In the genomic region with DNA sequence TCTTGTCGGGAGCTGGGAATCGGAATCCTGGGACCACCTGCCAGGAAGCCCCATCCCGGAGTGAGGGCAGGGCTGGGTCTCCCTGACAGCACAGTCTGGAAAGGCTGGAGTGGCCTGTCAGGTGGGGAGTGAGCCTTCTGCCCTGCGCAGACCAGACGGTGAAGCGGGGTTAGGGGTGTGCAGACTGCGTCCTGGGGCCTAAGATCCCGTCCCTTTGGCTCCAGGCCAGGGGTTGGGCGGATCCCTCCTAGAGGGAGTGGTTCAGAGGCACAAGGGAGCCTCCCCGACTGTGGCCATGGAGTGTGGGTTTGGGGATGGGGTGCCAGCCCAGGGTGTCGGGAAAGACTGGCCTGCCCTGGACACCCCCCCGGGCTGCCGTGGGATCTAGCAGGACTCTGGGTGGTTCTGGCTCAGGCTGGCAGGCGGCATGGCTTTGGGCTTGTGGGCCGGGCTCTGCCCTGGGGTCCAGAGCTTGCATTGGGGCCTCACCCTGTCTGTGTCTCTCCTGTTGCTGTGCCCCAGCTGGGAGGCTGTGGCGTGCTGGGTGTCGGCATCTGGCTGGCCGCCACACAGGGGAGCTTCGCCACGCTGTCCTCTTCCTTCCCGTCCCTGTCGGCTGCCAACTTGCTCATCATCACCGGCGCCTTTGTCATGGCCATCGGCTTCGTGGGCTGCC, we compare ENCODE assay signal across 15 cellular contexts. TPM values are rescaled to one million over a fixed set of nuclear protein-coding genes. Genes with fewer than 3 reads are reported as not detected.
A peak's percentile ranks its signal among the peaks of the same experiment; 100 is the strongest.
DNase-seq lines count a peak whose midpoint lies in the region; ATAC-seq, FAIRE-seq and TF ChIP-seq lines count a peak whose summit lies in the region.
"Had no signal": no experiment of that assay in that cellular context is flagged by ENCODE, and none has a peak within 500 bp of the region (broad histone marks: within the 10 kb centered on the region; RNA-seq: fewer than 3 reads in every experiment).

No MANE protein-coding gene starts in this region.

- H3K4me3 ChIP-seq in HUES48 (ENCODE audit: low read depth, low read length) (no peak overlapping the region), K562 (no peak overlapping the region), mesenchymal stem cell (ENCODE audit: insufficient read depth in 1 of 2, low read depth in 1 of 2, low read length in 2 of 2) (no peak overlapping the region)
- H3K4me3 ChIP-seq: lung had no signal

- H3K9ac ChIP-seq in HUES48 (ENCODE audit: low read depth, low read length), result no peak overlapping the region
- H3K9ac ChIP-seq in K562 (ENCODE audit: insufficient read depth in 1 of 2, low read depth in 2 of 2, low read length in 2 of 2), result peak overlapping the region in 1 of 2 experiments; percentile 33; a peak in 2 of 4 replicates
- H3K9ac ChIP-seq in mesenchymal stem cell (ENCODE audit: low read length), result peak overlapping the region; percentile 1

- peak overlapping the region; percentile 23 for H2AK5ac ChIP-seq in mesenchymal stem cell (ENCODE audit: low read length, severe bottlenecking)

- TF ChIP-seq CTCF in K562 (IDR thresholded peaks at IDR 0.05 in 2 of 3, conservative IDR thresholded peaks at IDR 0.05 in 1 of 3; ENCODE audit: insufficient read depth in 2 of 3, low read depth in 1 of 3, low read length in 3 of 3), result no peak

- no peaks in the 10 kb centered on the region for H3K79me2 ChIP-seq in K562 (ENCODE audit: control insufficient read depth, insufficient read depth, low read length)

- no peaks in the 10 kb centered on the region for H3K9me3 ChIP-seq in HUES48 (ENCODE audit: control insufficient read depth, insufficient read depth, low read length)
- H3K9me3 ChIP-seq in K562 (replicated peaks; ENCODE audit: control insufficient read depth, insufficient read depth, low read depth, low read length), result no peaks in the 10 kb centered on the region
- H3K9me3 ChIP-seq in mesenchymal stem cell (ENCODE audit: control insufficient read depth, low read length), result no peaks in the 10 kb centered on the region

- H3K36me3 ChIP-seq in HUES48 (ENCODE audit: control insufficient read depth, insufficient read depth, low read length) (peaks cover 10% of the 10 kb centered on the region), K562 (ENCODE audit: control insufficient read depth, insufficient read depth, low read length) (peaks cover 5% of the 10 kb centered on the region; the same call in 1 of the 3 replicates), mesenchymal stem cell (ENCODE audit: control insufficient read depth in 1 of 2, insufficient read depth in 2 of 2, low read depth in 1 of 2, low read length in 2 of 2) (peaks cover 37 to 68% of the 10 kb centered on the region in 2 experiments)

- no peak overlapping the region for H3K4ac ChIP-seq in mesenchymal stem cell (ENCODE audit: low read depth in 1 of 2, low read length in 2 of 2)

- H3K27me3 ChIP-seq in HUES48 (ENCODE audit: control insufficient read depth, insufficient read depth, low read length) (no peaks in the 10 kb centered on the region), K562 (ENCODE audit: control insufficient read depth in 2 of 2, insufficient read depth in 2 of 2, low read length in 2 of 2) (no peaks in the 10 kb centered on the region), mesenchymal stem cell (ENCODE audit: control insufficient read depth in 1 of 2, insufficient read depth in 1 of 2, low read length in 2 of 2) (no peaks in the 10 kb centered on the region)

- no peak for TF ChIP-seq RAD21 in K562 (CRISPR knock-in tag; conservative IDR thresholded peaks at IDR 0.05 in 1 of 2, IDR thresholded peaks at IDR 0.05 in 1 of 2)

- no peak for TF ChIP-seq EP300 in K562 (IDR thresholded peaks at IDR 0.05; ENCODE audit: low read length)

- H4K8ac ChIP-seq in mesenchymal stem cell (ENCODE audit: low read length), result peak overlapping the region; percentile 19

- WGBS in K562 (ENCODE audit: insufficient coverage, low coverage, missing lambda C conversion rate), result 38% methylated on average over 23 of the region's 26 CpGs
- 87% methylated on average over 26 of the region's 26 CpGs for WGBS in mesenchymal stem cell

- DNase-seq in AG20443 (ENCODE audit: low spot score) (peak; percentile 30), K562 (ENCODE audit: extremely low read depth in 1 of 4, low spot score in 3 of 4) (peak; percentile 84 to 88 (median 85)), mesenchymal stem cell (no peak), SW 1271 (lab: John Stamatoyannopoulos, UW) (no peak), NCI-H2081 (lab: John Stamatoyannopoulos, UW) (no peak)
- DNase-seq in effector CD8-positive, alpha-beta T cell (lab: John Stamatoyannopoulos, UW), result no peak
- no peak for DNase-seq in stimulated activated naive CD4-positive, alpha-beta T cell (lab: John Stamatoyannopoulos, UW)
- DNase-seq: activated CD4-positive, CD25-positive, alpha-beta regulatory T cell treated with anti-CD3 and anti-CD28 coated beads, Interleukin-2, amount 50 U/mL, for 72 hours; activated T-cell treated with anti-CD3 and anti-CD28 coated beads, Interleukin-2, amount 50 U/mL, for 1 hour; effector memory CD4-positive, alpha-beta T cell; NCI-H510A treated with DMSO at 0.1 percent for 48 hours; stimulated activated CD4-positive, alpha-beta T cell treated with anti-CD3 and anti-CD28 coated beads, Interleukin-4, amount 100 ng/mL, for 24 hours; stimulated activated naive CD8-positive, alpha-beta T cell treated with anti-CD3 and anti-CD28 coated beads, Interleukin-15, amount 100 ng/mL, for 72 hours had no signal

- H2BK12ac ChIP-seq in mesenchymal stem cell (ENCODE audit: low read length in 2 of 2), result no peak overlapping the region

- no peak overlapping the region for H3K14ac ChIP-seq in mesenchymal stem cell (ENCODE audit: low read length in 2 of 2)

- peaks cover 21% of the 10 kb centered on the region for H3K79me1 ChIP-seq in mesenchymal stem cell (replicated peaks; ENCODE audit: low read length, poor library complexity, severe bottlenecking)

- H3K9me1 ChIP-seq in K562 (ENCODE audit: control insufficient read depth, insufficient read depth, low read length), result peaks cover 5% of the 10 kb centered on the region

- BruUV-seq in K562 (replicated peaks; lab: Mats Ljungman, UMichigan), result no TSS peak

- no peak overlapping the region for H3K18ac ChIP-seq in mesenchymal stem cell (ENCODE audit: low read depth in 1 of 2, low read length in 2 of 2)

- POLR2A ChIA-PET in K562 (lab: Yijun Ruan, JAX), result interaction anchor here (0.7 to 1.1 kb wide), 2 partner anchors 14 to 20 kb away, joined by 4 to 6 read pairs; partner anchors contain the start of genes POLR2L and TSPAN4

- H2BK5ac ChIP-seq in mesenchymal stem cell (ENCODE audit: low read depth, low read length, poor library complexity, severe bottlenecking), result no peak overlapping the region

- H2BK15ac ChIP-seq in mesenchymal stem cell (ENCODE audit: low read depth, poor library complexity, severe bottlenecking), result no peak overlapping the region

- peaks cover 20% of the 10 kb centered on the region for H4K20me1 ChIP-seq in K562 (replicated peaks; ENCODE audit: control insufficient read depth, insufficient read depth, low read length)

- in situ Hi-C loops in K562 (cut with MboI), result no loop called here

- TF ChIP-seq POLR2A in K562 (conservative IDR thresholded peaks at IDR 0.05), result no peak

- peak overlapping the region; percentile 27 for H3K4me2 ChIP-seq in K562 (ENCODE audit: insufficient read depth, low read length)
- no peak overlapping the region for H3K4me2 ChIP-seq in mesenchymal stem cell (ENCODE audit: low read length, poor library complexity, severe bottlenecking)

- H3K27ac ChIP-seq in HUES48 (ENCODE audit: low read depth, low read length) (peak overlapping the region; percentile 86), K562 (ENCODE audit: extremely low read depth, low read depth, low read length) (no peak overlapping the region), mesenchymal stem cell (ENCODE audit: low read length, poor library complexity, severe bottlenecking) (no peak overlapping the region)

- no peak overlapping the region for H4K91ac ChIP-seq in mesenchymal stem cell (ENCODE audit: low read length)

- CTCF ChIA-PET in K562 (lab: Yijun Ruan, JAX; ENCODE audit: low intra/inter-chr PET ratio), result no interaction called here

- H3K23ac ChIP-seq in mesenchymal stem cell (ENCODE audit: low read length in 2 of 2), result no peak overlapping the region

- ATAC-seq in K562, result peak; percentile 87

- intact Hi-C loops in K562 (cut with micrococcal nuclease), result no loop called here

- peak; percentile 90 for FAIRE-seq in K562 (lab: Jason Lieb, UNC)

- no peak overlapping the region for H2BK120ac ChIP-seq in mesenchymal stem cell (ENCODE audit: low read depth, low read length)

- H2AFZ ChIP-seq in K562 (ENCODE audit: low read depth, low read length), result no peak overlapping the region
- H2AFZ ChIP-seq in mesenchymal stem cell (ENCODE audit: low read depth, low read length), result no peak overlapping the region

- H3K4me1 ChIP-seq in HUES48 (ENCODE audit: control insufficient read depth, insufficient read depth, low read length) (peaks cover 20% of the 10 kb centered on the region), K562 (replicated peaks in 1 of 2; ENCODE audit: control insufficient read depth in 2 of 2, insufficient read depth in 2 of 2, low read length in 2 of 2) (peaks cover 14 to 95% of the 10 kb centered on the region in 2 experiments), mesenchymal stem cell (ENCODE audit: control insufficient read depth, insufficient read depth, low read depth, low read length) (peaks cover 68% of the 10 kb centered on the region)

RNA-seq across cellular contexts. Expression of gene TSPAN4, which starts 19.5 kb away (rescaled TPM):
- 19.4 and 74.3 TPM in 2 replicates for total RNA-seq in K562 (2011; cell fraction: chromatin; rRNA removed; ENCODE audit: low replicate concordance)
- total RNA-seq in K562 (2011; cell fraction: nucleolus; rRNA removed), result 78.6 and 92.9 TPM in 2 replicates
- total RNA-seq in K562 (2011; cell fraction: nucleoplasm; rRNA removed), result 32.7 and 41.1 TPM in 2 replicates
- 23.1 and 40.5 TPM in 2 replicates for total RNA-seq in K562 (2014; rRNA removed)
- total RNA-seq in K562 (2014; rRNA removed; fragmentation: Illumina TruSeq; extraction: Trizol), result 2.3 and 3.8 TPM in 2 replicates
- total RNA-seq in K562 (2015; rRNA removed; fragmentation: Illumina TruSeq; extraction: Trizol), result 15.7 and 16.7 TPM in 2 replicates
- total RNA-seq in K562 (2021), result 27.6 and 28.3 TPM in 2 replicates
- polyA plus RNA-seq in K562 (2011; rRNA removed), result 21.5 and 42.1 TPM in 2 replicates
- 46.2 and 103 TPM in 2 replicates for polyA plus RNA-seq in K562 (2011; cell fraction: cytosol; rRNA removed)
- 108 and 187 TPM in 2 replicates for polyA plus RNA-seq in K562 (2011; cell fraction: nucleus; rRNA removed)
- 26.1 and 35.7 TPM in 2 replicates for polyA plus RNA-seq in K562 (2012)
- 5.6 and 19.8 TPM in 2 replicates for polyA plus RNA-seq in K562 (2014; fragmentation: Illumina TruSeq; extraction: Trizol)
- 1 to 10 TPM in 1 of 2 experiments, under 1 TPM in 1; 0.07 to 2.4 TPM for polyA plus RNA-seq in K562 (2014; fragmentation: Nextera tagmentation; extraction: Ambion mirVana)
- polyA plus RNA-seq in K562 (2014; rRNA removed), result 31.0 and 33.0 TPM in 2 replicates
- 6.9 and 10.4 TPM in 2 replicates for polyA minus RNA-seq in K562 (2011; rRNA and poly(A)+ RNA removed)
- polyA minus RNA-seq in K562 (2011; cell fraction: cytosol; rRNA and poly(A)+ RNA removed), result 27.9 and 34.5 TPM in 2 replicates
- polyA minus RNA-seq in K562 (2011; cell fraction: nucleus; rRNA and poly(A)+ RNA removed), result 18.6 and 21.2 TPM in 2 replicates
- polyA plus RNA-seq in mesenchymal stem cell (2013, experiment 1 of 2), result 121 TPM
- 117 TPM for polyA plus RNA-seq in mesenchymal stem cell (2013, experiment 2 of 2)

RNA-seq across cellular contexts. Expression of gene POLR2L, which starts 19.8 kb away (rescaled TPM):
- total RNA-seq in K562 (2011; cell fraction: chromatin; rRNA removed; ENCODE audit: low replicate concordance), result 11.3 and 43.7 TPM in 2 replicates
- total RNA-seq in K562 (2011; cell fraction: nucleolus; rRNA removed), result 55.9 and 78.4 TPM in 2 replicates
- total RNA-seq in K562 (2011; cell fraction: nucleoplasm; rRNA removed), result 39.7 and 45.6 TPM in 2 replicates
- total RNA-seq in K562 (2014; rRNA removed) (688 and 1,043 TPM in 2 replicates), K562 (2014; rRNA removed; fragmentation: Illumina TruSeq; extraction: Trizol) (21.4 and 38.3 TPM in 2 replicates), K562 (2015; rRNA removed; fragmentation: Illumina TruSeq; extraction: Trizol) (170 and 171 TPM in 2 replicates), K562 (2021) (217 and 237 TPM in 2 replicates)
- polyA plus RNA-seq in K562 (2011; rRNA removed) (40.7 and 91.6 TPM in 2 replicates), K562 (2014; fragmentation: Illumina TruSeq; extraction: Trizol) (48.1 and 191 TPM in 2 replicates), K562 (2014; fragmentation: Nextera tagmentation; extraction: Ambion mirVana) (100 to 1,000 TPM in 1 of 2 experiments, 10 to 100 TPM in 1; 97.7 to 108 TPM), K562 (2014; rRNA removed) (350 and 635 TPM in 2 replicates)
- 76.1 and 201 TPM in 2 replicates for polyA plus RNA-seq in K562 (2011; cell fraction: cytosol; rRNA removed)
- 112 and 200 TPM in 2 replicates for polyA plus RNA-seq in K562 (2011; cell fraction: nucleus; rRNA removed)
- polyA plus RNA-seq in K562 (2012), result 226 and 569 TPM in 2 replicates
- 35.2 and 74.3 TPM in 2 replicates for polyA minus RNA-seq in K562 (2011; rRNA and poly(A)+ RNA removed)
- 127 and 132 TPM in 2 replicates for polyA minus RNA-seq in K562 (2011; cell fraction: cytosol; rRNA and poly(A)+ RNA removed)
- polyA minus RNA-seq in K562 (2011; cell fraction: nucleus; rRNA and poly(A)+ RNA removed), result 29.1 and 33.3 TPM in 2 replicates
- 439 TPM for polyA plus RNA-seq in mesenchymal stem cell (2013, experiment 1 of 2)
- polyA plus RNA-seq in mesenchymal stem cell (2013, experiment 2 of 2), result 458 TPM

RNA-seq across cellular contexts. Expression of gene CD151, which starts 29.4 kb away (rescaled TPM):
- 104 and 449 TPM in 2 replicates for total RNA-seq in K562 (2011; cell fraction: chromatin; rRNA removed; ENCODE audit: low replicate concordance)
- total RNA-seq in K562 (2011; cell fraction: nucleolus; rRNA removed), result 583 and 614 TPM in 2 replicates
- 235 and 299 TPM in 2 replicates for total RNA-seq in K562 (2011; cell fraction: nucleoplasm; rRNA removed)
- 141 and 185 TPM in 2 replicates for total RNA-seq in K562 (2014; rRNA removed)
- 40.0 and 65.9 TPM in 2 replicates for total RNA-seq in K562 (2014; rRNA removed; fragmentation: Illumina TruSeq; extraction: Trizol)
- total RNA-seq in K562 (2015; rRNA removed; fragmentation: Illumina TruSeq; extraction: Trizol), result 121 and 140 TPM in 2 replicates
- total RNA-seq in K562 (2021), result 187 and 189 TPM in 2 replicates
- polyA plus RNA-seq in K562 (2011; rRNA removed), result 179 and 218 TPM in 2 replicates
- polyA plus RNA-seq in K562 (2011; cell fraction: cytosol; rRNA removed), result 332 and 568 TPM in 2 replicates
- 363 and 514 TPM in 2 replicates for polyA plus RNA-seq in K562 (2011; cell fraction: nucleus; rRNA removed)
- polyA plus RNA-seq in K562 (2012), result 181 and 228 TPM in 2 replicates
- 95.6 and 190 TPM in 2 replicates for polyA plus RNA-seq in K562 (2014; fragmentation: Illumina TruSeq; extraction: Trizol)
- polyA plus RNA-seq in K562 (2014; fragmentation: Nextera tagmentation; extraction: Ambion mirVana), result 1 to 10 TPM; 2.3 to 6.5 TPM
- polyA plus RNA-seq in K562 (2014; rRNA removed), result 187 and 238 TPM in 2 replicates
- polyA minus RNA-seq in K562 (2011; rRNA and poly(A)+ RNA removed), result 64.7 and 146 TPM in 2 replicates
- polyA minus RNA-seq in K562 (2011; cell fraction: cytosol; rRNA and poly(A)+ RNA removed), result 86.1 and 96.6 TPM in 2 replicates
- 94.5 and 98.4 TPM in 2 replicates for polyA minus RNA-seq in K562 (2011; cell fraction: nucleus; rRNA and poly(A)+ RNA removed)
- polyA plus RNA-seq in mesenchymal stem cell (2013, experiment 1 of 2), result 315 TPM
- polyA plus RNA-seq in mesenchymal stem cell (2013, experiment 2 of 2), result 301 TPM

RNA-seq across cellular contexts. Expression of gene CRACR2B, which starts 34.4 kb away (rescaled TPM):
- 32.8 and 134 TPM in 2 replicates for total RNA-seq in K562 (2011; cell fraction: chromatin; rRNA removed; ENCODE audit: low replicate concordance)
- total RNA-seq in K562 (2011; cell fraction: nucleolus; rRNA removed), result 116 and 120 TPM in 2 replicates
- 53.6 and 58.1 TPM in 2 replicates for total RNA-seq in K562 (2011; cell fraction: nucleoplasm; rRNA removed)
- total RNA-seq in K562 (2014; rRNA removed), result 19.7 and 21.9 TPM in 2 replicates
- 0.86 and 2.3 TPM in 2 replicates for total RNA-seq in K562 (2014; rRNA removed; fragmentation: Illumina TruSeq; extraction: Trizol)
- total RNA-seq in K562 (2015; rRNA removed; fragmentation: Illumina TruSeq; extraction: Trizol), result 5.8 and 6.0 TPM in 2 replicates
- total RNA-seq in K562 (2021), result 29.0 and 35.7 TPM in 2 replicates
- polyA plus RNA-seq in K562 (2011; rRNA removed), result 5.7 and 15.1 TPM in 2 replicates
- 5.8 and 17.5 TPM in 2 replicates for polyA plus RNA-seq in K562 (2011; cell fraction: cytosol; rRNA removed)
- polyA plus RNA-seq in K562 (2011; cell fraction: nucleus; rRNA removed), result 229 and 325 TPM in 2 replicates
- 22.7 and 54.8 TPM in 2 replicates for polyA plus RNA-seq in K562 (2012)
- polyA plus RNA-seq in K562 (2014; fragmentation: Illumina TruSeq; extraction: Trizol), result 7.2 and 13.1 TPM in 2 replicates
- under 1 TPM; 0.10 to 0.13 TPM for polyA plus RNA-seq in K562 (2014; fragmentation: Nextera tagmentation; extraction: Ambion mirVana)
- polyA plus RNA-seq in K562 (2014; rRNA removed), result 40.7 and 51.0 TPM in 2 replicates
- polyA minus RNA-seq in K562 (2011; rRNA and poly(A)+ RNA removed), result 0.84 and 1.6 TPM in 2 replicates
- 5.2 and 6.3 TPM in 2 replicates for polyA minus RNA-seq in K562 (2011; cell fraction: cytosol; rRNA and poly(A)+ RNA removed)
- 24.2 and 30.4 TPM in 2 replicates for polyA minus RNA-seq in K562 (2011; cell fraction: nucleus; rRNA and poly(A)+ RNA removed)
- 0.58 TPM for polyA plus RNA-seq in mesenchymal stem cell (2013, experiment 1 of 2)
- polyA plus RNA-seq in mesenchymal stem cell (2013, experiment 2 of 2), result 0.34 TPM

RNA-seq across cellular contexts. Expression of gene PNPLA2, which starts 43.5 kb away (rescaled TPM):
- total RNA-seq in K562 (2011; cell fraction: chromatin; rRNA removed; ENCODE audit: low replicate concordance), result 83.1 and 391 TPM in 2 replicates
- 282 and 286 TPM in 2 replicates for total RNA-seq in K562 (2011; cell fraction: nucleolus; rRNA removed)
- total RNA-seq in K562 (2011; cell fraction: nucleoplasm; rRNA removed), result 136 and 157 TPM in 2 replicates
- total RNA-seq in K562 (2014; rRNA removed) (22.2 and 32.0 TPM in 2 replicates), K562 (2014; rRNA removed; fragmentation: Illumina TruSeq; extraction: Trizol) (3.6 and 5.0 TPM in 2 replicates), K562 (2015; rRNA removed; fragmentation: Illumina TruSeq; extraction: Trizol) (8.4 and 9.0 TPM in 2 replicates), K562 (2021) (87.1 and 87.5 TPM in 2 replicates)
- polyA plus RNA-seq in K562 (2011; rRNA removed) (6.9 and 29.3 TPM in 2 replicates), K562 (2014; fragmentation: Illumina TruSeq; extraction: Trizol) (21.4 and 37.1 TPM in 2 replicates), K562 (2014; fragmentation: Nextera tagmentation; extraction: Ambion mirVana) (under 1 TPM; 0.39 TPM), K562 (2014; rRNA removed) (36.4 and 49.4 TPM in 2 replicates)
- polyA plus RNA-seq in K562 (2011; cell fraction: cytosol; rRNA removed), result 10.0 and 17.9 TPM in 2 replicates
- 266 and 420 TPM in 2 replicates for polyA plus RNA-seq in K562 (2011; cell fraction: nucleus; rRNA removed)
- polyA plus RNA-seq in K562 (2012), result 39.2 and 88.0 TPM in 2 replicates
- 9.2 and 12.6 TPM in 2 replicates for polyA minus RNA-seq in K562 (2011; rRNA and poly(A)+ RNA removed)
- 26.3 TPM in 2 replicates for polyA minus RNA-seq in K562 (2011; cell fraction: cytosol; rRNA and poly(A)+ RNA removed)
- polyA minus RNA-seq in K562 (2011; cell fraction: nucleus; rRNA and poly(A)+ RNA removed), result 88.9 and 90.9 TPM in 2 replicates
- 30.6 TPM for polyA plus RNA-seq in mesenchymal stem cell (2013, experiment 1 of 2)
- polyA plus RNA-seq in mesenchymal stem cell (2013, experiment 2 of 2), result 30.0 TPM

Comparison
In these comparisons a context has a peak if more than half of its experiments do, and no peak if none do; other contexts are left out.
1. DNase-seq: peak in AG20443 (single experiment) and K562 (4 of 4); none in mesenchymal stem cell (single experiment), SW 1271 (0 of 2), effector CD8-positive, alpha-beta T cell (single experiment), NCI-H2081 (0 of 2) and stimulated activated naive CD4-positive, alpha-beta T cell (0 of 6).